In genomic region chr11:26478710-26479109, GRCh38 we compare ENCODE assay signal across 24 cellular contexts.
"Had no signal": no experiment of that assay in that cellular context is flagged by ENCODE, and none has a peak within 500 bp of the region (broad histone marks: within the 10 kb centered on the region; RNA-seq: fewer than 3 reads in every experiment).

No MANE protein-coding gene starts in this region.

- H3K4me1 ChIP-seq: neural progenitor cell, parathyroid adenoma, psoas muscle, right lobe of liver, sigmoid colon, stomach, thyroid gland, tibial nerve, upper lobe of left lung, uterus had no signal

- DNase-seq: natural killer cell; occipital lobe; ovary; posterior cingulate gyrus; psoas muscle; right cardiac atrium; right lobe of liver; sigmoid colon; small intestine; stimulated activated CD4-positive, alpha-beta T cell treated with anti-CD3 and anti-CD28 coated beads, Interleukin-15, amount 100 ng/mL, for 24 hours; stimulated activated CD4-positive, alpha-beta T cell treated with anti-CD3 and anti-CD28 coated beads, Interleukin-2, amount 100 ng/mL, for 24 hours; stimulated activated CD4-positive, alpha-beta T cell treated with anti-CD3 and anti-CD28 coated beads, Interleukin-2, amount 100 ng/mL, for 48 hours; stimulated activated CD4-positive, alpha-beta T cell treated with anti-CD3 and anti-CD28 coated beads, Interleukin-4, amount 100 ng/mL, for 24 hours; stimulated activated naive B cell treated with anti-CD40 and anti-IgM and Interleukin-4, amounts not matched to agents 10 μg/mL and 1 μg/mL and 100 μg/mL, for 72 hours; stimulated activated naive CD4-positive, alpha-beta T cell treated with Interleukin-2 at 50 U/mL for 16 hours; stomach; thyroid gland; trophoblast cell; upper lobe of left lung; uterus had no signal

- H2AFZ ChIP-seq: neural progenitor cell, parathyroid adenoma had no signal

- H3K36me3 ChIP-seq: neural progenitor cell, ovary, right lobe of liver, sigmoid colon, stomach, thoracic aorta, thyroid gland, tibial nerve, upper lobe of left lung, uterus had no signal

- H3K9ac ChIP-seq: neural progenitor cell, parathyroid adenoma had no signal

- H3K79me2 ChIP-seq: parathyroid adenoma had no signal

- H3K27me3 ChIP-seq: neural progenitor cell, ovary, right lobe of liver, sigmoid colon, stomach, thyroid gland, tibial nerve, upper lobe of left lung, uterus had no signal

- H3K4me2 ChIP-seq: neural progenitor cell had no signal

- H3K27ac ChIP-seq: neural progenitor cell, ovary, parathyroid adenoma, psoas muscle, right lobe of liver, sigmoid colon, stomach, thoracic aorta, thyroid gland, tibial nerve, upper lobe of left lung, uterus had no signal

- H3K4me3 ChIP-seq: neural progenitor cell, ovary, psoas muscle, right lobe of liver, sigmoid colon, stomach, thoracic aorta, thyroid gland, tibial nerve, upper lobe of left lung, uterus had no signal

- H3K9me3 ChIP-seq: ovary, psoas muscle, right lobe of liver, sigmoid colon, stomach, thoracic aorta, thyroid gland, tibial nerve, upper lobe of left lung, uterus had no signal
